1 cellular context compared by ENCODE assay signal in the genomic region with DNA sequence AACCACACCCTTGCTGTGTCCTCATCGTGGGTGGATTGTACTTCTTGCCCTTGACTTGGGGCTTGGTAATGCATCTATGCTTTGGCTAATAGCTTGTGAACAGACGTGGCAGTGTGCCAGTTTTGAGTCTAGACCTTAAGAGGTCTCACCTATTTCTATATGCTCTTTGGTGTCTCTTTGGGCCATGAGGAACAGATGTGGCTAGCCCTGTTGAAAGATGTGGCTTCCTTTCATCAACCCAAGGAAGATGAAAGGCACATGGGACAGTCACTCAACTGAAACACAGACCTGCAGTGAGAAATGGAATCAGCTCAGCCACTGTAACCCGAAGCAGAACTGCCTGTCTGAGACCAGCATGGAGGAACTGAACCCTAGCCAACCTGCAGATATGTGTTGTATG.
TF ChIP-seq lines count a peak whose summit lies in the region.

No MANE protein-coding gene starts in this region.

TF ChIP-seq in H1, 55 proteins besides CTCF, POLR2A, EP300 and RAD21 (continued from another document):
- TF ChIP-seq TAF7 (optimal IDR thresholded peaks at IDR 0.05; ENCODE audit: borderline replicate concordance, low read depth, low read length): no peak
- TF ChIP-seq HDAC6 (IDR thresholded peaks at IDR 0.05; ENCODE audit: low read depth, low read length): no peak
- TF ChIP-seq JUND (IDR thresholded peaks at IDR 0.05; ENCODE audit: low read length): no peak
- TF ChIP-seq POLR2AphosphoS5 (IDR thresholded peaks at IDR 0.05; ENCODE audit: low read depth, low read length): no peak
- TF ChIP-seq SP1 (IDR thresholded peaks at IDR 0.05; ENCODE audit: low read depth, low read length): no peak
- TF ChIP-seq SIN3A (conservative IDR thresholded peaks at IDR 0.05 in 1 of 2, IDR thresholded peaks at IDR 0.05 in 1 of 2; ENCODE audit: low read depth in 1 of 2, low read length in 2 of 2): no peak
- TF ChIP-seq POU5F1 (IDR thresholded peaks at IDR 0.05; ENCODE audit: low read depth, low read length): no peak
